ENCODE assay signal across 1 cellular context in the genomic region with DNA sequence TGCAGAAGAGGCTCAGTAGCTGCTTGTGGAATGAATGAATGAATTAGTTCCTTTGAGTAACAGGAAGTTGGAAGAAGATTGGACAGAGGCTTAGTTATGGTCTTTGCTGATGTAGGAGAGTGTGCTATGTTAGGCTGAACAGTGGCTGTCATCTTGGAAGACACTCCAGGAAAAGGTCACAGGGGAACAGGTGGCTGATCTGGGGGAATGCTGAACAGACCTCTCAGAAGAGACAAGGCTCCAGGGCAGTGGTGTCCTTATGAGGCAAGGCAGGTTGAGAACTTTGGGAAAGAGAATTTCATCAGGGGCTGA.
TF ChIP-seq lines count a peak whose summit lies in the region.

No MANE protein-coding gene starts in this region.

TF ChIP-seq in WTC11, 78 proteins besides CTCF, POLR2A, EP300 and RAD21 (continued from another document):
- TF ChIP-seq, protein P1, sequence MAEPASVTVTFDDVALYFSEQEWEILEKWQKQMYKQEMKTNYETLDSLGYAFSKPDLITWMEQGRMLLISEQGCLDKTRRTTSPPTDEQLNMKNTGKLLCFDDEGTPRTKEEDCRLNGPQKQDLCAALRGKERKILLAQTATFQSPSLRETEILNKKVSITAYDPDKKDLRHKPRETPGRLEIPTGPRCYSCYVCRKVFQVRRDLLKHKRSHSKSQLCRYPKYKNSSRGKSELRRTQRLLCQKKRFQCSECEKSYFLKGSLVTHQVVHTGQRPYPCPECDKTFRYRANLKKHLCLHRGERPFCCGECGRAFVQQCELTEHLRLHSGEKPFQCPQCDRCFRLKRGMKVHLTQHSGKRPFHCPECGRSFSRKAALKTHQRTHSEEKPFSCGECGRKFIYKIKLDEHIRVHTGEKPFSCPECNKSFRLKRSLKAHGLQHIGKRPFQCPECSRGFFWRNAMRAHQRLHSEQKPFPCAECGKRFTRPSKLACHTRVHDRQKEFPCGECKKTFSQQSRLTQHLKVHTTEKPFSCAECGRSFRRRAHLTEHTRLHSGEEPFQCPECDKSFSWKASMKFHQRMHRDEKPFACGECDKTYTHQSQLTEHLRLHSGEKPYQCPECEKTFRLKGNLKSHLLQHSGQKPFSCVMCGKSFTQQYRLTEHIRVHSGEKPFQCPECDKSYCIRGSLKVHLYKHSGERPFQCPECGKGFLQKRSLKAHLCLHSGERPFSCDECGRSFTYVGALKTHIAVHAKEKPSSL (CRISPR knock-in tag; conservative IDR thresholded peaks at IDR 0.05), result no peak
- TF ChIP-seq, protein P2, sequence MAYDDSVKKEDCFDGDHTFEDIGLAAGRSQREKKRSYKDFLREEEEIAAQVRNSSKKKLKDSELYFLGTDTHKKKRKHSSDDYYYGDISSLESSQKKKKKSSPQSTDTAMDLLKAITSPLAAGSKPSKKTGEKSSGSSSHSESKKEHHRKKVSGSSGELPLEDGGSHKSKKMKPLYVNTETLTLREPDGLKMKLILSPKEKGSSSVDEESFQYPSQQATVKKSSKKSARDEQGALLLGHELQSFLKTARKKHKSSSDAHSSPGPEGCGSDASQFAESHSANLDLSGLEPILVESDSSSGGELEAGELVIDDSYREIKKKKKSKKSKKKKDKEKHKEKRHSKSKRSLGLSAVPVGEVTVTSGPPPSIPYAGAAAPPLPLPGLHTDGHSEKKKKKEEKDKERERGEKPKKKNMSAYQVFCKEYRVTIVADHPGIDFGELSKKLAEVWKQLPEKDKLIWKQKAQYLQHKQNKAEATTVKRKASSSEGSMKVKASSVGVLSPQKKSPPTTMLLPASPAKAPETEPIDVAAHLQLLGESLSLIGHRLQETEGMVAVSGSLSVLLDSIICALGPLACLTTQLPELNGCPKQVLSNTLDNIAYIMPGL (CRISPR knock-in tag; IDR thresholded peaks at IDR 0.05), result no peak
- TF ChIP-seq FOXP4 (CRISPR knock-in tag; IDR thresholded peaks at IDR 0.05), result no peak
- TF ChIP-seq NFYB (CRISPR knock-in tag; conservative IDR thresholded peaks at IDR 0.05; ENCODE audit: low read depth), result no peak
- TF ChIP-seq SMAD3 (CRISPR knock-in tag; IDR thresholded peaks at IDR 0.05; ENCODE audit: borderline replicate concordance), result no peak
- TF ChIP-seq ZNF121 (CRISPR knock-in tag; IDR thresholded peaks at IDR 0.05), result no peak
- no peak for TF ChIP-seq ARID4B (CRISPR knock-in tag; IDR thresholded peaks at IDR 0.05; ENCODE audit: borderline replicate concordance)
- TF ChIP-seq OVOL2 (CRISPR knock-in tag; IDR thresholded peaks at IDR 0.05; ENCODE audit: borderline replicate concordance), result no peak
TF ChIP-seq in WTC11: peak in this region for 0.
